Comparison of ENCODE assay signal across 9 cellular contexts in the genomic region with DNA sequence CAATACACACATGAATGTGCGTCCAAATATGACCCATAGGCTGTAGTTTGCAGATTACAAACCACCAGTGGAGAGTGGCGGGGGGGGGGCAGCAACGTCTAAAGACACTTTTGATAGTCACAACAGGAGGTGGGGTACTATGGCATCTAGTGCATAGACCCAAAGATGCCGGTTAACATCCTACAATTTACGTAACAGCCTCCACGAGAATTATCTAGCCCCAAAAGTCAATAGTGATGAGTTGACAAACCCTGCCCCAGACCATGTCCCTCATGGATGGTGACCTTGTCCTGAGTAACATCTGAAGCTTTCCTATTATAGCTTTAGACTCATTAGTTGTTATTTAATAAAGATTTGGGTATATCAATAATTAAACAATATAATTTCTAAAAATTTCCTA.
"Had no signal": no experiment of that assay in that cellular context is flagged by ENCODE, and none has a peak within 500 bp of the region (broad histone marks: within the 10 kb centered on the region; RNA-seq: fewer than 3 reads in every experiment).

No MANE protein-coding gene starts in this region.

- ATAC-seq: HCT116 had no signal

- H3K27ac ChIP-seq: GM23248, HL-60, KMS-11 had no signal

- H3K9me3 ChIP-seq: HAP-1 had no signal

- H3K4me3 Mint-ChIP-seq: HFFc6 had no signal

- H3K36me3 ChIP-seq: HAP-1 had no signal

- H3K9ac ChIP-seq: GM23248, KMS-11 had no signal

- H3K27ac Mint-ChIP-seq: HFFc6 had no signal

- H2AFZ ChIP-seq: GM23248 had no signal

- DNase-seq: GM23248, GOT3, H7, HFFc6, IMR-90 had no signal

- H3K4me2 ChIP-seq: KMS-11 had no signal

- H3K4me3 ChIP-seq: GM23248, HAP-1 had no signal

- H3K9me3 Mint-ChIP-seq: HFFc6 had no signal

- H3K4me1 ChIP-seq: HAP-1 had no signal
